In the genomic region with DNA sequence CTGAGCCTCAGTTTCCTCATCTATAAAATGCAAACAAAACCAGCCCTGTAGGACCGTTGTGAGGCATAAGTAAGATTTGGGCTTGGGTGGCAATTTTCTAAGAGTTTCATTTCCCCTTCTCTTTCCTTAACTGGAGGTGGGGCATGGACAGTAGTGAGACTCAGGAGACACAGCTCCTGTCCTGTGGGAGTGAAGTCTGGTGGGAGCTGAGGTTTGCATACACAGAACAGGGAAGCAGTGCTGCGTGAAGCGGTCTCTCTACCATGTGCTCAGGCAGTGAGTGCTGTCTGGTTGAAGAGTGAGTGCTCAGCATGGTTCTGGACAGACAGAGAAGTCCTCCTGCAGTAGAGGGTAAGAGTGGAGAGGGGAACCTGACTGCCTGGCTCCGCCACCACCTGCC, we compare ENCODE assay signal across 11 cellular contexts. TPM values are rescaled to one million over a fixed set of nuclear protein-coding genes. Genes with fewer than 3 reads are reported as not detected.
A peak's percentile ranks its signal among the peaks of the same experiment; 100 is the strongest.
DNase-seq lines count a peak whose midpoint lies in the region; ATAC-seq, FAIRE-seq and TF ChIP-seq lines count a peak whose summit lies in the region.
"Had no signal": no experiment of that assay in that cellular context is flagged by ENCODE, and none has a peak within 500 bp of the region (broad histone marks: within the 10 kb centered on the region; RNA-seq: fewer than 3 reads in every experiment).

No MANE protein-coding gene starts in this region.

- no peaks in the 10 kb centered on the region for H3K79me2 ChIP-seq in K562 (ENCODE audit: control insufficient read depth, insufficient read depth, low read length)

- no peaks in the 10 kb centered on the region for H3K9me1 ChIP-seq in K562 (ENCODE audit: control insufficient read depth, insufficient read depth, low read length)

- no peak overlapping the region for H3K14ac ChIP-seq in neuronal stem cell (ENCODE audit: low read length)

- H2BK12ac ChIP-seq in neuronal stem cell (ENCODE audit: low read length): no peak overlapping the region

- H3K27ac Mint-ChIP-seq in activated naive CD4-positive, alpha-beta T cell treated with anti-CD3 and anti-CD28 coated beads, Interleukin-2, amount 50 U/mL, for 24 hours: peak overlapping the region; percentile 84
- peak overlapping the region; percentile 59 to 93 for H3K27ac Mint-ChIP-seq in stimulated activated naive CD8-positive, alpha-beta T cell treated with anti-CD3 and anti-CD28 coated beads, Interleukin-15, amount 100 ng/mL, for 72 hours

- H2BK15ac ChIP-seq in neuronal stem cell (ENCODE audit: low read length): no peak overlapping the region

- peak overlapping the region; percentile 14 for H3K4me3 ChIP-seq in NB4 (ENCODE audit: low read depth, low read length)
- H3K4me3 ChIP-seq in K562: no peak overlapping the region
- no peak overlapping the region for H3K4me3 ChIP-seq in psoas muscle
- no peak overlapping the region for H3K4me3 ChIP-seq in neuronal stem cell (ENCODE audit: low read length in 2 of 2)

- no peak overlapping the region for H3K18ac ChIP-seq in neuronal stem cell (ENCODE audit: low read length)

- H3K9ac ChIP-seq in K562 (ENCODE audit: insufficient read depth in 1 of 2, low read depth in 2 of 2, low read length in 2 of 2) (peak overlapping the region in 1 of 2 experiments; percentile 0; a peak in 1 of 4 replicates), neuronal stem cell (ENCODE audit: low read depth, low read length, poor library complexity) (no peak overlapping the region)

- in situ Hi-C loops in K562 (cut with MboI): no loop called here

- H3K4me1 ChIP-seq in K562 (replicated peaks in 1 of 2; ENCODE audit: control insufficient read depth in 2 of 2, insufficient read depth in 2 of 2, low read length in 2 of 2): peaks cover 24 to 25% of the 10 kb centered on the region in 2 experiments
- H3K4me1 ChIP-seq in psoas muscle: no peaks in the 10 kb centered on the region
- no peaks in the 10 kb centered on the region for H3K4me1 ChIP-seq in neuronal stem cell (ENCODE audit: control insufficient read depth in 2 of 2, insufficient read depth in 1 of 2, low read depth in 1 of 2, low read length in 2 of 2)

- peaks cover 36% of the 10 kb centered on the region for H3K4me1 Mint-ChIP-seq in activated naive CD4-positive, alpha-beta T cell treated with anti-CD3 and anti-CD28 coated beads, Interleukin-2, amount 50 U/mL, for 24 hours
- peaks cover 66% of the 10 kb centered on the region for H3K4me1 Mint-ChIP-seq in stimulated activated naive CD8-positive, alpha-beta T cell treated with anti-CD3 and anti-CD28 coated beads, Interleukin-15, amount 100 ng/mL, for 72 hours

- no peaks in the 10 kb centered on the region for H3K27me3 Mint-ChIP-seq in activated naive CD4-positive, alpha-beta T cell treated with anti-CD3 and anti-CD28 coated beads, Interleukin-2, amount 50 U/mL, for 24 hours
- H3K27me3 Mint-ChIP-seq in stimulated activated naive CD8-positive, alpha-beta T cell treated with anti-CD3 and anti-CD28 coated beads, Interleukin-15, amount 100 ng/mL, for 72 hours: no peaks in the 10 kb centered on the region

- H3K79me1 ChIP-seq in neuronal stem cell (ENCODE audit: low read depth, low read length): no peaks in the 10 kb centered on the region

- no peaks in the 10 kb centered on the region for H4K20me1 ChIP-seq in K562 (replicated peaks; ENCODE audit: control insufficient read depth, insufficient read depth, low read length)

- H3K36me3 ChIP-seq in K562 (ENCODE audit: control insufficient read depth, insufficient read depth, low read length) (peaks cover 19% of the 10 kb centered on the region; the same call in 2 of the 3 replicates), psoas muscle (ENCODE audit: insufficient read depth in 1 of 2, low read depth in 1 of 2) (peaks cover 0 to 48% of the 10 kb centered on the region in 2 donors), neuronal stem cell (replicated peaks in 1 of 2; ENCODE audit: control insufficient read depth in 2 of 2, insufficient read depth in 2 of 2, low read length in 2 of 2) (peaks cover 3 to 12% of the 10 kb centered on the region in 2 donors)

- TF ChIP-seq POLR2A in NB4 (IDR thresholded peaks at IDR 0.05; ENCODE audit: extremely low read depth, insufficient read length): no peak
- TF ChIP-seq POLR2A in K562 (conservative IDR thresholded peaks at IDR 0.05): no peak

- H2AK5ac ChIP-seq in neuronal stem cell (ENCODE audit: low read depth, low read length): no peak overlapping the region

- peak; percentile 23 for FAIRE-seq in K562 (lab: Jason Lieb, UNC)
- FAIRE-seq: endothelial cell of umbilical vein had no signal

- 87% methylated on average over 4 of the region's 4 CpGs for WGBS in K562 (ENCODE audit: insufficient coverage, low coverage, missing lambda C conversion rate)
- 91 to 94% (median 92%) methylated on average over 4 of the region's 4 CpGs for WGBS in psoas muscle, 3 donors
- no CpG with 5 or more reads among the region's 4 CpGs for WGBS in neuronal stem cell (ENCODE audit: extremely low coverage in 2 of 2, insufficient read length in 2 of 2, insufficient replicate concordance in 1 of 2), 2 donors

- H3K27ac ChIP-seq in K562 (ENCODE audit: extremely low read depth, low read depth, low read length): no peak overlapping the region
- H3K27ac ChIP-seq in psoas muscle: no peak overlapping the region
- no peak overlapping the region for H3K27ac ChIP-seq in neuronal stem cell (replicated peaks; ENCODE audit: low read length)

- BruUV-seq in K562 (replicated peaks; lab: Mats Ljungman, UMichigan): no TSS peak

- no peak for TF ChIP-seq EP300 in K562 (IDR thresholded peaks at IDR 0.05; ENCODE audit: low read length)

- ATAC-seq in K562 (no peak), psoas muscle (no peak)
- ATAC-seq in stimulated activated naive CD8-positive, alpha-beta T cell treated with anti-CD3 and anti-CD28 coated beads, Interleukin-15, amount 100 ng/mL, for 72 hours: no peak

- intact Hi-C loops in K562 (cut with micrococcal nuclease) (no loop called here), psoas muscle (cut with DNase I) (loop anchor here in 1 of 2 donors (10.0 kb wide), 1 partner anchor 797 kb away; no protein-coding TSS in a partner anchor)

- no peak overlapping the region for H2BK120ac ChIP-seq in neuronal stem cell (ENCODE audit: low read depth, low read length)

- no peak overlapping the region for H2BK5ac ChIP-seq in neuronal stem cell (ENCODE audit: low read length)

- no peaks in the 10 kb centered on the region for H3K9me3 Mint-ChIP-seq in activated naive CD4-positive, alpha-beta T cell treated with anti-CD3 and anti-CD28 coated beads, Interleukin-2, amount 50 U/mL, for 24 hours
- no peaks in the 10 kb centered on the region for H3K9me3 Mint-ChIP-seq in stimulated activated naive CD8-positive, alpha-beta T cell treated with anti-CD3 and anti-CD28 coated beads, Interleukin-15, amount 100 ng/mL, for 72 hours

- no peak overlapping the region for H2AFZ ChIP-seq in K562 (ENCODE audit: low read depth, low read length)
- H2AFZ ChIP-seq in neuronal stem cell (ENCODE audit: low read length): no peak overlapping the region

- H3K23ac ChIP-seq in neuronal stem cell (ENCODE audit: low read depth, low read length, poor library complexity): no peak overlapping the region

- H4K91ac ChIP-seq in neuronal stem cell (ENCODE audit: low read depth, low read length, poor library complexity): no peak overlapping the region

- H3K4ac ChIP-seq in neuronal stem cell (ENCODE audit: low read length): no peak overlapping the region

- no peak overlapping the region for H3K4me3 Mint-ChIP-seq in activated naive CD4-positive, alpha-beta T cell treated with anti-CD3 and anti-CD28 coated beads, Interleukin-2, amount 50 U/mL, for 24 hours
- peak overlapping the region; percentile 84 to 85 for H3K4me3 Mint-ChIP-seq in stimulated activated naive CD8-positive, alpha-beta T cell treated with anti-CD3 and anti-CD28 coated beads, Interleukin-15, amount 100 ng/mL, for 72 hours

- no peak overlapping the region for H3K4me2 ChIP-seq in K562 (ENCODE audit: insufficient read depth, low read length)
- H3K4me2 ChIP-seq in neuronal stem cell (ENCODE audit: insufficient read depth, low read length, poor library complexity, severe bottlenecking): no peak overlapping the region

- no peaks in the 10 kb centered on the region for H3K27me3 ChIP-seq in K562 (ENCODE audit: control insufficient read depth in 2 of 2, insufficient read depth in 2 of 2, low read length in 2 of 2)
- no peaks in the 10 kb centered on the region for H3K27me3 ChIP-seq in psoas muscle (ENCODE audit: insufficient read depth in 3 of 3, low read length in 2 of 3)
- no peaks in the 10 kb centered on the region for H3K27me3 ChIP-seq in neuronal stem cell (ENCODE audit: control insufficient read depth in 3 of 3, insufficient read depth in 3 of 3, low read depth in 1 of 3, low read length in 3 of 3)

- H3K9me3 ChIP-seq in K562 (replicated peaks; ENCODE audit: control insufficient read depth, insufficient read depth, low read depth, low read length) (no peaks in the 10 kb centered on the region), psoas muscle (no peaks in the 10 kb centered on the region), neuronal stem cell (replicated peaks in 1 of 2; ENCODE audit: control insufficient read depth in 2 of 2, insufficient read depth in 1 of 2, low read depth in 1 of 2, low read length in 2 of 2) (no peaks in the 10 kb centered on the region)

- no peak for TF ChIP-seq RAD21 in K562 (CRISPR knock-in tag; conservative IDR thresholded peaks at IDR 0.05 in 1 of 2, IDR thresholded peaks at IDR 0.05 in 1 of 2)

- POLR2A ChIA-PET in K562 (lab: Yijun Ruan, JAX): interaction anchor here (1.3 kb wide), 1 partner anchor 42 kb away, joined by 5 read pairs; no protein-coding TSS in a partner anchor

- peaks cover 3% of the 10 kb centered on the region for H3K36me3 Mint-ChIP-seq in activated naive CD4-positive, alpha-beta T cell treated with anti-CD3 and anti-CD28 coated beads, Interleukin-2, amount 50 U/mL, for 24 hours

- CTCF ChIA-PET in K562 (lab: Yijun Ruan, JAX; ENCODE audit: low intra/inter-chr PET ratio): no interaction called here

- TF ChIP-seq CTCF in NB4 (IDR thresholded peaks at IDR 0.05; ENCODE audit: low read depth, low read length): no peak
- no peak for TF ChIP-seq CTCF in K562 (IDR thresholded peaks at IDR 0.05 in 2 of 3, conservative IDR thresholded peaks at IDR 0.05 in 1 of 3; ENCODE audit: insufficient read depth in 2 of 3, low read depth in 1 of 3, low read length in 3 of 3)
- no peak for TF ChIP-seq CTCF in psoas muscle (IDR thresholded peaks at IDR 0.05)

- DNase-seq in activated naive CD4-positive, alpha-beta T cell treated with Interleukin-2 at 50 U/mL for 16 hours: no peak
- DNase-seq in NB4 (ENCODE audit: low read depth) (peak; percentile 91), K562 (ENCODE audit: extremely low read depth in 1 of 4, low spot score in 3 of 4) (no peak), psoas muscle (no peak), neuronal stem cell (ENCODE audit: low spot score) (no peak), NCI-H1436 treated with DMSO at 0.1 percent for 48 hours (lab: John Stamatoyannopoulos, UW) (no peak)
- no peak for DNase-seq in stimulated activated naive CD8-positive, alpha-beta T cell treated with anti-CD3 and anti-CD28 coated beads, Interleukin-15, amount 100 ng/mL, for 72 hours
- DNase-seq: activated CD4-positive, CD25-positive, alpha-beta regulatory T cell; aorta had no signal

- no peak overlapping the region for H4K8ac ChIP-seq in neuronal stem cell (ENCODE audit: low read depth, low read length)

RNA-seq across cellular contexts. Expression of a gene that starts 36.9 kb away (rescaled TPM):
- 30.2 and 61.4 TPM in 2 replicates for total RNA-seq in K562 (2011; cell fraction: chromatin; rRNA removed; ENCODE audit: low replicate concordance)
- 25.0 and 33.5 TPM in 2 replicates for total RNA-seq in K562 (2011; cell fraction: nucleolus; rRNA removed)
- total RNA-seq in K562 (2011; cell fraction: nucleoplasm; rRNA removed): 22.7 and 28.2 TPM in 2 replicates
- total RNA-seq in K562 (2014; rRNA removed): 9.3 and 10.9 TPM in 2 replicates
- 4.2 and 4.8 TPM in 2 replicates for total RNA-seq in K562 (2014; rRNA removed; fragmentation: Illumina TruSeq; extraction: Trizol)
- total RNA-seq in K562 (2015; rRNA removed; fragmentation: Illumina TruSeq; extraction: Trizol): 5.8 and 5.9 TPM in 2 replicates
- 14.5 and 15.0 TPM in 2 replicates for total RNA-seq in K562 (2021)
- polyA plus RNA-seq in K562 (2011; rRNA removed): 7.1 and 9.3 TPM in 2 replicates
- polyA plus RNA-seq in K562 (2011; cell fraction: cytosol; rRNA removed): 5.9 and 9.1 TPM in 2 replicates
- polyA plus RNA-seq in K562 (2011; cell fraction: nucleus; rRNA removed): 26.0 and 36.1 TPM in 2 replicates
- 10.1 and 12.3 TPM in 2 replicates for polyA plus RNA-seq in K562 (2012)
- polyA plus RNA-seq in K562 (2014; fragmentation: Illumina TruSeq; extraction: Trizol): 7.7 and 8.8 TPM in 2 replicates
- polyA plus RNA-seq in K562 (2014; fragmentation: Nextera tagmentation; extraction: Ambion mirVana): under 1 TPM; 0.68 to 0.70 TPM
- polyA plus RNA-seq in K562 (2014; rRNA removed): 6.8 and 7.7 TPM in 2 replicates
- 7.8 and 7.9 TPM in 2 replicates for polyA minus RNA-seq in K562 (2011; rRNA and poly(A)+ RNA removed)
- 5.4 and 8.4 TPM in 2 replicates for polyA minus RNA-seq in K562 (2011; cell fraction: cytosol; rRNA and poly(A)+ RNA removed)
- 16.6 and 18.9 TPM in 2 replicates for polyA minus RNA-seq in K562 (2011; cell fraction: nucleus; rRNA and poly(A)+ RNA removed)
- 1 to 10 TPM; 3.6 to 5.9 (median 4.0) TPM for total RNA-seq in psoas muscle
- polyA plus RNA-seq in psoas muscle: 1 to 10 TPM; 1.7 to 2.7 (median 2.2) TPM
- polyA plus RNA-seq in neuronal stem cell (2013, experiment 1 of 2): 12.6 TPM
- 12.6 TPM for polyA plus RNA-seq in neuronal stem cell (2013, experiment 2 of 2)
